ENCODE assay signal across 15 cellular contexts in the genomic region with DNA sequence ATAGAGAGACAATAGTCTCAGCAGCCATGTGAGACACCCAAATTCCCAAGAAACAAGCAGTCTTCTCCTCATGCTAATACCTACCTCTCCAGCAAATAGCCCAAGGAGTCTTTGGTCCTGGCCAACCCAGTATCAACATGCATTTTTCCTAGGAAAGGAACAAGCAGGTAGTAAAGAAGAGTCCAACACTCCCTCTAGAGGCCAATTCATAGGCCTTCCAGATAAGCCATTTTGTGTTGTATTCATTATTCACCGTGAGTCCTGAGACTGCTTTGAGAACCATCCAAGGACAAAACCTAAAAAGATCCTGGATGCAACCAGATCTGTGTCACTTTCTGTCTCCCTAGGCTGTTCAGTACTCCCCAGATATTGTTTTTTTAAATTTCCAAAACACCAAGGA.
A peak's percentile ranks its signal among the peaks of the same experiment; 100 is the strongest.
DNase-seq lines count a peak whose midpoint lies in the region; ATAC-seq and TF ChIP-seq lines count a peak whose summit lies in the region.
"Had no signal": no experiment of that assay in that cellular context is flagged by ENCODE, and none has a peak within 500 bp of the region (broad histone marks: within the 10 kb centered on the region; RNA-seq: fewer than 3 reads in every experiment).

No MANE protein-coding gene starts in this region.

- POLR2A ChIA-PET in WTC11 (lab: Charles Lee): no interaction called here

- ATAC-seq in mucosa of descending colon (peak; percentile 42), WTC11 (no peak), HG03025 (IDR thresholded peaks at IDR 0.05; ENCODE audit: low FRiP score, unreplicated experiment) (no peak)

- TF ChIP-seq CTCF in GM12864 (IDR thresholded peaks at IDR 0.05; ENCODE audit: low read depth, low read length, missing control alignments) (peak; percentile 19), HFFc6 (IDR thresholded peaks at IDR 0.05) (peak; percentile 28), mucosa of descending colon (IDR thresholded peaks at IDR 0.05) (no peak), WTC11 (IDR thresholded peaks at IDR 0.05) (no peak)

- CTCF ChIA-PET in WTC11 (lab: Charles Lee): interaction anchor here (0.6 kb wide), 1 partner anchor 244 kb away, joined by 3 read pairs; no protein-coding TSS in a partner anchor

- no peak overlapping the region for H3K27ac Mint-ChIP-seq in HFFc6
- no peak overlapping the region for H3K27ac Mint-ChIP-seq in WTC11

- peaks cover 7% of the 10 kb centered on the region; the same call in 1 of the 2 replicates for H3K9me3 Mint-ChIP-seq in HFFc6
- peaks cover 15% of the 10 kb centered on the region for H3K9me3 Mint-ChIP-seq in WTC11

- in situ Hi-C loops in SK-MEL-5 (cut with HindIII; ENCODE audit: low pct_unique_long_range_greater_than_20kb, low sequenced_read_pairs): no loop called here

- H3K36me3 Mint-ChIP-seq in HFFc6 (ENCODE audit: low read depth): no peaks in the 10 kb centered on the region
- peaks cover 15% of the 10 kb centered on the region for H3K36me3 Mint-ChIP-seq in WTC11

- H3K27me3 Mint-ChIP-seq in HFFc6 (ENCODE audit: insufficient read depth) (peaks cover 1% of the 10 kb centered on the region; the same call in 1 of the 2 replicates), WTC11 (ENCODE audit: low read depth) (no peaks in the 10 kb centered on the region)

- H3K4me1 ChIP-seq in mucosa of descending colon (ENCODE audit: low read depth): no peaks in the 10 kb centered on the region

- no peak overlapping the region for H3K4me3 ChIP-seq in GM12864 (ENCODE audit: low read depth, low read length)
- H3K4me3 ChIP-seq in mucosa of descending colon: no peak overlapping the region

- H3K9me3 ChIP-seq in mucosa of descending colon: peaks cover 3% of the 10 kb centered on the region

- H3K4me1 Mint-ChIP-seq in HFFc6 (ENCODE audit: low read depth): peaks cover 6% of the 10 kb centered on the region
- H3K4me1 Mint-ChIP-seq in WTC11: peaks cover 26% of the 10 kb centered on the region

- no peaks in the 10 kb centered on the region for H3K36me3 ChIP-seq in mucosa of descending colon (ENCODE audit: low read depth)

- intact Hi-C loops in mucosa of descending colon (cut with DNase I, micrococcal nuclease): no loop called here

- DNase-seq in GM12864 (ENCODE audit: low read depth): no peak
- no peak for DNase-seq in HFFc6
- peak; percentile 16 for DNase-seq in SK-MEL-5 (ENCODE audit: low read depth, low spot score)
- DNase-seq in mucosa of descending colon: no peak
- no peak for DNase-seq in WTC11 (ENCODE audit: low spot score)
- no peak for DNase-seq in activated CD8-positive, alpha-beta memory T cell treated with anti-CD3 and anti-CD28 coated beads, Interleukin-2, amount 50 U/mL, for 48 hours
- DNase-seq: C1 segment of cervical spinal cord, DMS153, GOT3, NCI-H1436 treated with DMSO at 0.1 percent for 48 hours, NCI-H2081 treated with DMSO at 0.1 percent for 48 hours, NCI-H226, NCI-H526 treated with DMSO at 0.1 percent for 48 hours, SHP77 had no signal

- H3K4me3 Mint-ChIP-seq in HFFc6: no peak overlapping the region
- no peak overlapping the region for H3K4me3 Mint-ChIP-seq in WTC11

TF ChIP-seq in WTC11, 78 proteins besides CTCF, POLR2A, EP300 and RAD21:
- no peak for TF ChIP-seq PRRX2 (CRISPR knock-in tag; IDR thresholded peaks at IDR 0.05)
- TF ChIP-seq, protein P1, sequence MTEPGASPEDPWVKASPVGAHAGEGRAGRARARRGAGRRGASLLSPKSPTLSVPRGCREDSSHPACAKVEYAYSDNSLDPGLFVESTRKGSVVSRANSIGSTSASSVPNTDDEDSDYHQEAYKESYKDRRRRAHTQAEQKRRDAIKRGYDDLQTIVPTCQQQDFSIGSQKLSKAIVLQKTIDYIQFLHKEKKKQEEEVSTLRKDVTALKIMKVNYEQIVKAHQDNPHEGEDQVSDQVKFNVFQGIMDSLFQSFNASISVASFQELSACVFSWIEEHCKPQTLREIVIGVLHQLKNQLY (CRISPR knock-in tag; IDR thresholded peaks at IDR 0.05): no peak
- no peak for TF ChIP-seq ZNF138 (CRISPR knock-in tag; conservative IDR thresholded peaks at IDR 0.05)
- TF ChIP-seq, protein P2, sequence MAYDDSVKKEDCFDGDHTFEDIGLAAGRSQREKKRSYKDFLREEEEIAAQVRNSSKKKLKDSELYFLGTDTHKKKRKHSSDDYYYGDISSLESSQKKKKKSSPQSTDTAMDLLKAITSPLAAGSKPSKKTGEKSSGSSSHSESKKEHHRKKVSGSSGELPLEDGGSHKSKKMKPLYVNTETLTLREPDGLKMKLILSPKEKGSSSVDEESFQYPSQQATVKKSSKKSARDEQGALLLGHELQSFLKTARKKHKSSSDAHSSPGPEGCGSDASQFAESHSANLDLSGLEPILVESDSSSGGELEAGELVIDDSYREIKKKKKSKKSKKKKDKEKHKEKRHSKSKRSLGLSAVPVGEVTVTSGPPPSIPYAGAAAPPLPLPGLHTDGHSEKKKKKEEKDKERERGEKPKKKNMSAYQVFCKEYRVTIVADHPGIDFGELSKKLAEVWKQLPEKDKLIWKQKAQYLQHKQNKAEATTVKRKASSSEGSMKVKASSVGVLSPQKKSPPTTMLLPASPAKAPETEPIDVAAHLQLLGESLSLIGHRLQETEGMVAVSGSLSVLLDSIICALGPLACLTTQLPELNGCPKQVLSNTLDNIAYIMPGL (CRISPR knock-in tag; IDR thresholded peaks at IDR 0.05): no peak
- no peak for TF ChIP-seq NR3C1 (CRISPR knock-in tag; conservative IDR thresholded peaks at IDR 0.05; ENCODE audit: low read depth)
- no peak for TF ChIP-seq ESRRA (CRISPR knock-in tag; IDR thresholded peaks at IDR 0.05; ENCODE audit: borderline replicate concordance)
- TF ChIP-seq SOX15 (CRISPR knock-in tag; IDR thresholded peaks at IDR 0.05): no peak
- TF ChIP-seq, protein P3, sequence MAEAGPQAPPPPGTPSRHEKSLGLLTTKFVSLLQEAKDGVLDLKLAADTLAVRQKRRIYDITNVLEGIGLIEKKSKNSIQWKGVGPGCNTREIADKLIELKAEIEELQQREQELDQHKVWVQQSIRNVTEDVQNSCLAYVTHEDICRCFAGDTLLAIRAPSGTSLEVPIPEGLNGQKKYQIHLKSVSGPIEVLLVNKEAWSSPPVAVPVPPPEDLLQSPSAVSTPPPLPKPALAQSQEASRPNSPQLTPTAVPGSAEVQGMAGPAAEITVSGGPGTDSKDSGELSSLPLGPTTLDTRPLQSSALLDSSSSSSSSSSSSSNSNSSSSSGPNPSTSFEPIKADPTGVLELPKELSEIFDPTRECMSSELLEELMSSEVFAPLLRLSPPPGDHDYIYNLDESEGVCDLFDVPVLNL (CRISPR knock-in tag; IDR thresholded peaks at IDR 0.05; ENCODE audit: borderline replicate concordance, low read depth): no peak
- no peak for TF ChIP-seq SP1 (CRISPR knock-in tag; conservative IDR thresholded peaks at IDR 0.05)
- no peak for TF ChIP-seq IRF2 (CRISPR knock-in tag; IDR thresholded peaks at IDR 0.05; ENCODE audit: borderline replicate concordance, low read depth)
- no peak for TF ChIP-seq ZNF263 (CRISPR knock-in tag; IDR thresholded peaks at IDR 0.05; ENCODE audit: low read depth)
- TF ChIP-seq, protein P4, sequence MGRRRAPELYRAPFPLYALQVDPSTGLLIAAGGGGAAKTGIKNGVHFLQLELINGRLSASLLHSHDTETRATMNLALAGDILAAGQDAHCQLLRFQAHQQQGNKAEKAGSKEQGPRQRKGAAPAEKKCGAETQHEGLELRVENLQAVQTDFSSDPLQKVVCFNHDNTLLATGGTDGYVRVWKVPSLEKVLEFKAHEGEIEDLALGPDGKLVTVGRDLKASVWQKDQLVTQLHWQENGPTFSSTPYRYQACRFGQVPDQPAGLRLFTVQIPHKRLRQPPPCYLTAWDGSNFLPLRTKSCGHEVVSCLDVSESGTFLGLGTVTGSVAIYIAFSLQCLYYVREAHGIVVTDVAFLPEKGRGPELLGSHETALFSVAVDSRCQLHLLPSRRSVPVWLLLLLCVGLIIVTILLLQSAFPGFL (CRISPR knock-in tag; IDR thresholded peaks at IDR 0.05; ENCODE audit: borderline replicate concordance): no peak
- no peak for TF ChIP-seq HMGA2 (CRISPR knock-in tag; IDR thresholded peaks at IDR 0.05)
- no peak for TF ChIP-seq CREM (CRISPR knock-in tag; IDR thresholded peaks at IDR 0.05)
- no peak for TF ChIP-seq GABPB1 (CRISPR knock-in tag; IDR thresholded peaks at IDR 0.05)
- no peak for TF ChIP-seq ZNF232 (CRISPR knock-in tag; IDR thresholded peaks at IDR 0.05)

Comparison
In these comparisons a context has a peak if more than half of its experiments do, and no peak if none do; other contexts are left out.
1. CTCF ChIP-seq: peak in GM12864 (single experiment) and HFFc6 (single experiment); none in mucosa of descending colon (single experiment) and WTC11 (single experiment).